14 cellular contexts compared by ENCODE assay signal in genomic region chr3:131020122-131020693, GRCh38. TPM values are rescaled to one million over a fixed set of nuclear protein-coding genes. Genes with fewer than 3 reads are reported as not detected.
A peak's percentile ranks its signal among the peaks of the same experiment; 100 is the strongest.
DNase-seq lines count a peak whose midpoint lies in the region; ATAC-seq and TF ChIP-seq lines count a peak whose summit lies in the region.
"Had no signal": no experiment of that assay in that cellular context is flagged by ENCODE, and none has a peak within 500 bp of the region (broad histone marks: within the 10 kb centered on the region; RNA-seq: fewer than 3 reads in every experiment).

No MANE protein-coding gene starts in this region.

- H3K23ac ChIP-seq in H9 (ENCODE audit: insufficient read length, low read depth, low read length) = no peak overlapping the region

- H2AK5ac ChIP-seq in H9 (ENCODE audit: insufficient read length, low read length) = no peak overlapping the region

- H3K56ac ChIP-seq in H9 (ENCODE audit: insufficient read length, low read depth, low read length) = no peak overlapping the region

- no peaks in the 10 kb centered on the region for H4K20me1 ChIP-seq in H9 (ENCODE audit: control insufficient read depth, insufficient read depth, insufficient read length)

- no peaks in the 10 kb centered on the region for H3K27me3 Mint-ChIP-seq in dendritic cell treated with granulocyte-macrophage colony-stimulating factor and Interleukin-4, amounts not matched to agents 40 ng/mL and 50 ng/mL, for 4 days
- no peaks in the 10 kb centered on the region for H3K27me3 Mint-ChIP-seq in stimulated activated naive CD8-positive, alpha-beta T cell treated with anti-CD3 and anti-CD28 coated beads, Interleukin-15, amount 100 ng/mL, for 72 hours
- H3K27me3 Mint-ChIP-seq in H9 (ENCODE audit: low read depth) = no peaks in the 10 kb centered on the region

- DNase-seq in right cardiac atrium = no peak
- no peak for DNase-seq in left ventricle myocardium superior
- peak; percentile 71 to 90 for DNase-seq in NOMO-1 (lab: John Stamatoyannopoulos, UW; ENCODE audit: unreplicated experiment in 2 of 2)
- DNase-seq in stimulated activated naive CD8-positive, alpha-beta T cell treated with anti-CD3 and anti-CD28 coated beads, Interleukin-15, amount 100 ng/mL, for 72 hours = no peak
- no peak for DNase-seq in HK-2 (ENCODE audit: unreplicated experiment)
- DNase-seq in H9 = no peak
- no peak for DNase-seq in RPMI8226
- DNase-seq: activated CD4-positive, alpha-beta T cell treated with anti-CD3 and anti-CD28 coated beads, Interleukin-2, amount 50 U/mL, for 4 hours; effector CD8-positive, alpha-beta T cell; heart right ventricle; NCI-H2029 treated with DMSO at 0.1 percent for 48 hours; Right ventricle myocardium superior; small intestine had no signal

- no peak overlapping the region for H4K8ac ChIP-seq in H9 (replicated peaks; ENCODE audit: insufficient read length, low read depth, low read length)

- ATAC-seq in right cardiac atrium = peak; percentile 21 to 27
- ATAC-seq in left ventricle myocardium superior = no peak
- peak; percentile 31 for ATAC-seq in stimulated activated naive CD8-positive, alpha-beta T cell treated with anti-CD3 and anti-CD28 coated beads, Interleukin-15, amount 100 ng/mL, for 72 hours

- H3K9me3 ChIP-seq in right cardiac atrium (ENCODE audit: control insufficient read depth, low read length) = no peaks in the 10 kb centered on the region
- H3K9me3 ChIP-seq in H9 (ENCODE audit: control insufficient read depth, low read depth, low read length) = no peaks in the 10 kb centered on the region
- H3K9me3 ChIP-seq: heart right ventricle had no signal

- no peak overlapping the region for H2BK5ac ChIP-seq in H9 (ENCODE audit: insufficient read length, low read length)

- H2BK15ac ChIP-seq in H9 (ENCODE audit: low read depth, low read length) = no peak overlapping the region

- no peak overlapping the region for H3K4me3 ChIP-seq in right cardiac atrium (ENCODE audit: low read length)
- H3K4me3 ChIP-seq: heart right ventricle had no signal

- no peak overlapping the region for H3T11ph ChIP-seq in H9 (ENCODE audit: low read length)

- H4K5ac ChIP-seq in H9 (ENCODE audit: insufficient read length, low read depth, low read length) = no peak overlapping the region

- H3K27ac ChIP-seq in right cardiac atrium (ENCODE audit: low read length) (no peak overlapping the region), H9 (ENCODE audit: insufficient read length, low read depth, low read length) (no peak overlapping the region)
- H3K27ac ChIP-seq: heart right ventricle had no signal

- no peak overlapping the region for H3K4ac ChIP-seq in H9 (ENCODE audit: low read depth, low read length)

- no peak overlapping the region for H3K14ac ChIP-seq in H9 (ENCODE audit: insufficient read depth, low read length)

- peak overlapping the region; percentile 20 for H3K4me3 Mint-ChIP-seq in dendritic cell treated with granulocyte-macrophage colony-stimulating factor and Interleukin-4, amounts not matched to agents 40 ng/mL and 50 ng/mL, for 4 days
- H3K4me3 Mint-ChIP-seq in stimulated activated naive CD8-positive, alpha-beta T cell treated with anti-CD3 and anti-CD28 coated beads, Interleukin-15, amount 100 ng/mL, for 72 hours = no peak overlapping the region
- no peak overlapping the region for H3K4me3 Mint-ChIP-seq in H9

- intact Hi-C loops in right cardiac atrium (cut with DNase I) (no loop called here), left ventricle myocardium superior (cut with micrococcal nuclease) (no loop called here)
- intact Hi-C loops in dendritic cell treated with granulocyte-macrophage colony-stimulating factor and Interleukin-4, amounts not matched to agents 40 ng/mL and 50 ng/mL, for 4 days (cut with micrococcal nuclease) = loop anchor here (10.0 kb wide), 1 partner anchor 345 kb away; no protein-coding TSS in a partner anchor

- H3K4me2 ChIP-seq in H9 (ENCODE audit: insufficient read depth, insufficient read length, low read length) = no peak overlapping the region

- no peak for TF ChIP-seq CTCF in H9 (conservative IDR thresholded peaks at IDR 0.05)

- no peaks in the 10 kb centered on the region for H3K23me2 ChIP-seq in H9 (ENCODE audit: insufficient read length, low read depth, low read length, poor library complexity, severe bottlenecking)

- no peaks in the 10 kb centered on the region for H3K79me1 ChIP-seq in H9 (ENCODE audit: insufficient read depth, low read depth, low read length, poor library complexity, severe bottlenecking)

- no peak overlapping the region for H4K91ac ChIP-seq in H9 (ENCODE audit: insufficient read length, low read depth, low read length)

- peaks cover 36% of the 10 kb centered on the region for H3K4me1 Mint-ChIP-seq in dendritic cell treated with granulocyte-macrophage colony-stimulating factor and Interleukin-4, amounts not matched to agents 40 ng/mL and 50 ng/mL, for 4 days (ENCODE audit: low read depth)
- H3K4me1 Mint-ChIP-seq in stimulated activated naive CD8-positive, alpha-beta T cell treated with anti-CD3 and anti-CD28 coated beads, Interleukin-15, amount 100 ng/mL, for 72 hours = peaks cover 38% of the 10 kb centered on the region
- H3K4me1 Mint-ChIP-seq in H9 = peaks cover 4% of the 10 kb centered on the region in 2 experiments; a peak in 3 of 4 replicates

- no peak overlapping the region for H3K27ac Mint-ChIP-seq in dendritic cell treated with granulocyte-macrophage colony-stimulating factor and Interleukin-4, amounts not matched to agents 40 ng/mL and 50 ng/mL, for 4 days
- no peak overlapping the region for H3K27ac Mint-ChIP-seq in stimulated activated naive CD8-positive, alpha-beta T cell treated with anti-CD3 and anti-CD28 coated beads, Interleukin-15, amount 100 ng/mL, for 72 hours
- H3K27ac Mint-ChIP-seq in H9 = no peak overlapping the region

- H3K27me3 ChIP-seq in right cardiac atrium (ENCODE audit: control insufficient read depth, insufficient read depth) (no peaks in the 10 kb centered on the region), H9 (ENCODE audit: insufficient read depth, low read length) (no peaks in the 10 kb centered on the region)
- H3K27me3 ChIP-seq: heart right ventricle had no signal

- H3K9me3 Mint-ChIP-seq in dendritic cell treated with granulocyte-macrophage colony-stimulating factor and Interleukin-4, amounts not matched to agents 40 ng/mL and 50 ng/mL, for 4 days = no peaks in the 10 kb centered on the region
- H3K9me3 Mint-ChIP-seq in stimulated activated naive CD8-positive, alpha-beta T cell treated with anti-CD3 and anti-CD28 coated beads, Interleukin-15, amount 100 ng/mL, for 72 hours = no peaks in the 10 kb centered on the region
- H3K9me3 Mint-ChIP-seq in H9 = no peaks in the 10 kb centered on the region

- H3K4me1 ChIP-seq in right cardiac atrium (ENCODE audit: control insufficient read depth, insufficient read depth, low read length) (no peaks in the 10 kb centered on the region), H9 (ENCODE audit: insufficient read depth, low read length) (no peaks in the 10 kb centered on the region)

- H2BK12ac ChIP-seq in H9 (ENCODE audit: insufficient read length, low read depth, low read length) = no peak overlapping the region

- H3K36me3 Mint-ChIP-seq in dendritic cell treated with granulocyte-macrophage colony-stimulating factor and Interleukin-4, amounts not matched to agents 40 ng/mL and 50 ng/mL, for 4 days (ENCODE audit: low read depth) = peaks cover 47% of the 10 kb centered on the region
- peaks cover 7 to 28% (median 28%) of the 10 kb centered on the region in 3 experiments; a peak in 6 of 7 replicates for H3K36me3 Mint-ChIP-seq in H9 (ENCODE audit: insufficient read depth in 1 of 3, low read depth in 3 of 3)

- no peak overlapping the region for H3K9ac ChIP-seq in H9 (ENCODE audit: extremely low read depth, insufficient read length, low read length)

- 73% methylated on average over 5 of the region's 5 CpGs for WGBS in right cardiac atrium
- WGBS in H9 (ENCODE audit: extremely low coverage, insufficient read length, low lambda C conversion rate) = no CpG with 5 or more reads among the region's 5 CpGs

- no peak overlapping the region for H2AFZ ChIP-seq in H9 (ENCODE audit: low read length)

- H3K18ac ChIP-seq in H9 (ENCODE audit: insufficient read length, low read depth, low read length) = no peak overlapping the region

- no peaks in the 10 kb centered on the region for H3K79me2 ChIP-seq in H9 (ENCODE audit: insufficient read depth, low read length)

- no peak overlapping the region for H2BK120ac ChIP-seq in H9 (ENCODE audit: low read depth, low read length, poor library complexity, severe bottlenecking)

- H2BK20ac ChIP-seq in H9 (ENCODE audit: low read depth, low read length, poor library complexity, severe bottlenecking) = no peak overlapping the region

RNA-seq across cellular contexts. Expression of gene ASTE1, which starts 6.4 kb away (rescaled TPM):
- total RNA-seq in right cardiac atrium (1 to 10 TPM; 3.5 to 5.1 (median 4.7) TPM), left ventricle myocardium superior (3.0 TPM), H9 (2021) (9.7 and 10.1 TPM in 2 replicates)
- 2.2 TPM for polyA plus RNA-seq in right cardiac atrium

RNA-seq across cellular contexts. Expression of gene NEK11, which starts 6.5 kb away (rescaled TPM):
- total RNA-seq in right cardiac atrium (1 to 10 TPM; 2.3 to 3.6 (median 2.6) TPM), left ventricle myocardium superior (1.2 TPM), H9 (2021) (1.3 and 2.5 TPM in 2 replicates)
- 1.1 TPM for polyA plus RNA-seq in right cardiac atrium

Comparison
In these comparisons a context has a peak if more than half of its experiments do, and no peak if none do; other contexts are left out.
1. DNase-seq: peak in NOMO-1 (2 of 2); none in right cardiac atrium (0 of 3), left ventricle myocardium superior (single experiment), stimulated activated naive CD8-positive, alpha-beta T cell treated with anti-CD3 and anti-CD28 coated beads, Interleukin-15, amount 100 ng/mL, for 72 hours (0 of 2), HK-2 (single experiment), H9 (single experiment) and RPMI8226 (single experiment).